10 cellular contexts compared by ENCODE assay signal in the genomic region with DNA sequence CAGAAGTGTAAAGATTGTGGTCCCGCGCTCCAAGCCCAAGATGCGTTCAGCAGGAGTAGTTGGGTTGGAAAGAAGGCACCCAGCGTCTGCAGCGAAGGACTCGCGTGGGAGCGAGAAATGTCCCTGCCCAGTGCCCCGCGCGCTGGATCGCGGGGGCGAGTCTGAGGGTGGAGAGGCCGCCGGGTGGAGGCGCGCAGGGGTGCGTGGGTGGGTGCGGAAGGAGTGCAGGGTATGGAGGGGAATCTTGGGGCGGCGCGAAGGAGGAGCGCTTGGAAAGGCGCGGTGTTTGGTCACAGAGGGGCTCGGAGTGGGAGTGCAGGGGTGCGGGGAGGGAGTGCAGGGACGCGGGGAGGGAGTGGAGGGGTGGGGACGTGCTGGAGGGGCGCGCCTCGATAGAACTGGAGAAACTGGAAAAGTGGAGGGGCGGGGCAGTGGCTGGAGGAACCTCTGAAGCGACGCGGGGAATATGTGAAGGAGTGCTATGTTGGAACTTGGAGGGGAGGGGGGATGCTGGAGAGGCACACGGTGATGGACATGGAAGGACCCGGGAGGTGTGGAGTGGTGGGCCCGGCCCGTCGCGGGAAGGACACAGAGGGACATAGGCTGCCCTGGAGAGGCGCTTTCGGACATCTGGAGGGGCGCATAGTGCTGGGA. TPM values are rescaled to one million over a fixed set of nuclear protein-coding genes. Genes with fewer than 3 reads are reported as not detected.
DNase-seq lines count a peak whose midpoint lies in the region; ATAC-seq and TF ChIP-seq lines count a peak whose summit lies in the region.
"Had no signal": no experiment of that assay in that cellular context is flagged by ENCODE, and none has a peak within 500 bp of the region (broad histone marks: within the 10 kb centered on the region; RNA-seq: fewer than 3 reads in every experiment).

No MANE protein-coding gene starts in this region.

- no peak for TF ChIP-seq EP300 in suprapubic skin (IDR thresholded peaks at IDR 0.05)

- H3K4me1 ChIP-seq in suprapubic skin = peaks cover 10% of the 10 kb centered on the region

- peak overlapping the region; percentile 71 for H3K4me3 Mint-ChIP-seq in dendritic cell treated with granulocyte-macrophage colony-stimulating factor and Interleukin-4, amounts not matched to agents 40 ng/mL and 50 ng/mL, for 4 days

- no peak for TF ChIP-seq POLR2A in suprapubic skin (IDR thresholded peaks at IDR 0.05)

- WGBS in suprapubic skin = 4% methylated on average over 46 of the region's 47 CpGs

- intact Hi-C loops in dendritic cell treated with granulocyte-macrophage colony-stimulating factor and Interleukin-4, amounts not matched to agents 40 ng/mL and 50 ng/mL, for 4 days (cut with micrococcal nuclease) = no loop called here

- no peak overlapping the region for H3K27ac ChIP-seq in suprapubic skin

- no peaks in the 10 kb centered on the region for H3K9me3 ChIP-seq in suprapubic skin

- no peaks in the 10 kb centered on the region for H3K9me3 Mint-ChIP-seq in dendritic cell treated with granulocyte-macrophage colony-stimulating factor and Interleukin-4, amounts not matched to agents 40 ng/mL and 50 ng/mL, for 4 days

- no peaks in the 10 kb centered on the region for H3K36me3 Mint-ChIP-seq in dendritic cell treated with granulocyte-macrophage colony-stimulating factor and Interleukin-4, amounts not matched to agents 40 ng/mL and 50 ng/mL, for 4 days (ENCODE audit: low read depth)

- H3K36me3 ChIP-seq in suprapubic skin = no peaks in the 10 kb centered on the region

- peaks cover 21% of the 10 kb centered on the region for H3K27me3 ChIP-seq in suprapubic skin

- ATAC-seq in GM21528 (IDR thresholded peaks at IDR 0.05; ENCODE audit: low FRiP score, unreplicated experiment) = no peak

- H3K27ac Mint-ChIP-seq in dendritic cell treated with granulocyte-macrophage colony-stimulating factor and Interleukin-4, amounts not matched to agents 40 ng/mL and 50 ng/mL, for 4 days = peak overlapping the region; percentile 10

- no peak for TF ChIP-seq CTCF in suprapubic skin (IDR thresholded peaks at IDR 0.05)

- H3K4me1 Mint-ChIP-seq in dendritic cell treated with granulocyte-macrophage colony-stimulating factor and Interleukin-4, amounts not matched to agents 40 ng/mL and 50 ng/mL, for 4 days (ENCODE audit: low read depth) = peaks cover 16% of the 10 kb centered on the region

- peaks cover 37% of the 10 kb centered on the region for H3K27me3 Mint-ChIP-seq in dendritic cell treated with granulocyte-macrophage colony-stimulating factor and Interleukin-4, amounts not matched to agents 40 ng/mL and 50 ng/mL, for 4 days

- DNase-seq in NCI-H748 (lab: John Stamatoyannopoulos, UW; ENCODE audit: unreplicated experiment) (peak; percentile 55), NCI-H748 treated with DMSO at 0.1 percent for 48 hours (lab: John Stamatoyannopoulos, UW) (no peak), left kidney (ENCODE audit: low read depth, low spot score) (peak; percentile 88), suprapubic skin (ENCODE audit: low spot score in 2 of 2) (no peak), RPMI8226 (no peak), hepatic stellate cell (ENCODE audit: low spot score) (no peak)

- peak overlapping the region; percentile 45 for H3K4me3 ChIP-seq in suprapubic skin

RNA-seq across cellular contexts. Expression of a gene that starts 21.1 kb away (rescaled TPM):
- total RNA-seq in suprapubic skin = 1 to 10 TPM in 1 of 4 donors, under 1 TPM in 2, not detected in 1; 0.39 to 1.0 (median 0.85) TPM
- total RNA-seq: M059J, SK-MEL-5 had no signal

Comparison
In these comparisons a context has a peak if more than half of its experiments do, and no peak if none do; other contexts are left out.
1. DNase-seq: peak in NCI-H748 (single experiment) and left kidney (single experiment); none in NCI-H748 treated with DMSO at 0.1 percent for 48 hours (single experiment), suprapubic skin (0 of 2), RPMI8226 (single experiment) and hepatic stellate cell (single experiment).